ENCODE assay signal across 8 cellular contexts in the genomic region with DNA sequence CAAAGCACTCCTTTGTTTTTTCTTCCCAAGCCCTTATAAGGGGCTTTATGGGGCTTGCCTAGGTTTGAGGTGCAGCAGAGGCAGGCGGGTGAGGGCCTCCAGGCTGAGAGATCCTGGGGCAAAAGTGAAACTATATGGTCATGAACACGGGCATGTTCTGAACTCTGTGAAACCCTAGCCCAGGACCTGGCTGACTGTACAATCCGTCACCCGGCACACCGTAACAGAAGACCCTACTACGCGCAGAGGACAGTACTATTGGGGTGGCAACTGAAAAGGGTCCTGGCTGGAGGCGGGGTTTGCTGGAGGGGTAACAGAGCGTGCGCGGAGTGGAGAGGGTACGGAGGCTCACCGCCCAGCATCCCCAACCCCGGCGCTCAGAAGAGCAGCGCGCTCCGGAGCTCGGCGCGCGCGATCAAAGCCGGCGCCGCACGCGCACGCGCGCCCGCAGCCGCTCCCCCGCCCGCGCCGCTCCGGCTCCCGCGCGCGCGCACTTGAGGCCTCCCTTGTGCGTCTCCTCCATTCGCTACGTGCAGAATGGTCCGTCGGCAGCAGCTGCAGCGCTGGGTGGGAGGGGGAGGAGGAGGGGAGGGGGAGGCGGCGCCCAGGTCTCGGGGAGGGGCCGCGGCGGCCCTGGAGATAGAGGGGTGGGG. TPM values are rescaled to one million over a fixed set of nuclear protein-coding genes. Genes with fewer than 3 reads are reported as not detected.
DNase-seq lines count a peak whose midpoint lies in the region; ATAC-seq and TF ChIP-seq lines count a peak whose summit lies in the region.

No MANE protein-coding gene starts in this region.

- DNase-seq in GM13977 (ENCODE audit: low spot score), result peak; percentile 97
- peak; percentile 91 to 92 for DNase-seq in SJCRH30
- peak; percentile 93 for DNase-seq in astrocyte of the hippocampus (ENCODE audit: low read depth, low spot score)
- peak; percentile 69 for DNase-seq in stimulated activated CD4-positive, alpha-beta T cell treated with anti-CD3 and anti-CD28 coated beads, Interleukin-12 subunit alpha, Interleukin-12 subunit beta, amount 100 ng/mL, for 4 hours
- DNase-seq in DMS79 (lab: John Stamatoyannopoulos, UW), result no peak
- DNase-seq in NCI-H1048 (lab: John Stamatoyannopoulos, UW), result no peak

- H3K9me3 ChIP-seq in SJCRH30 (replicated peaks) (no peaks in the 10 kb centered on the region), iPS-20b (ENCODE audit: insufficient read depth, low read depth, low read length) (no peaks in the 10 kb centered on the region)

- peak; percentile 52 for ATAC-seq in HG02840 (IDR thresholded peaks at IDR 0.05; ENCODE audit: low FRiP score, unreplicated experiment)

- H3K27me3 ChIP-seq in SJCRH30, result no peaks in the 10 kb centered on the region
- peaks cover 21% of the 10 kb centered on the region for H3K27me3 ChIP-seq in iPS-20b (ENCODE audit: insufficient read depth, low read length)

- H3K27ac ChIP-seq in SJCRH30 (peak overlapping the region; percentile 6; the same call in 1 of the 2 replicates), iPS-20b (ENCODE audit: low read length) (no peak overlapping the region)

- in situ Hi-C loops in GM13977 (cut with MboI; ENCODE audit: low pct_unique_long_range_greater_than_20kb, low sequenced_read_pairs, unreplicated experiment), result loop anchor here (10.0 kb wide), 1 partner anchor 298 kb away; the partner anchor contains the start of gene VEGFA

- peaks cover 9% of the 10 kb centered on the region for H3K4me1 ChIP-seq in SJCRH30
- peaks cover 19% of the 10 kb centered on the region for H3K4me1 ChIP-seq in iPS-20b (ENCODE audit: insufficient read depth, low read length)

- H3K36me3 ChIP-seq in SJCRH30 (no peaks in the 10 kb centered on the region), iPS-20b (ENCODE audit: insufficient read depth, low read depth, low read length) (no peaks in the 10 kb centered on the region)

- peak overlapping the region; percentile 74; the same call in 1 of the 2 replicates for H3K9ac ChIP-seq in iPS-20b (ENCODE audit: low read depth, low read length)

- no peak for TF ChIP-seq CTCF in GM13977 (IDR thresholded peaks at IDR 0.05; ENCODE audit: extremely low read depth, insufficient read depth, missing control alignments)

- H3K4me3 ChIP-seq in SJCRH30 (peak overlapping the region; percentile 58), iPS-20b (ENCODE audit: low read length) (peak overlapping the region; percentile 70)

RNA-seq across cellular contexts. Expression of gene MRPL14, which starts 54.2 kb away (rescaled TPM):
- total RNA-seq in SJCRH30 (2014; rRNA removed; shearing (Covaris generic)), result 58.8 and 73.0 TPM in 2 replicates

RNA-seq across cellular contexts. Expression of gene TMEM63B, which starts 54.3 kb away (rescaled TPM):
- 11.5 TPM in 2 replicates for total RNA-seq in SJCRH30 (2014; rRNA removed; shearing (Covaris generic))

Comparison
In these comparisons a context has a peak if more than half of its experiments do, and no peak if none do; other contexts are left out.
1. DNase-seq: peak in GM13977 (single experiment), SJCRH30 (2 of 2), astrocyte of the hippocampus (single experiment) and stimulated activated CD4-positive, alpha-beta T cell treated with anti-CD3 and anti-CD28 coated beads, Interleukin-12 subunit alpha, Interleukin-12 subunit beta, amount 100 ng/mL, for 4 hours (single experiment); none in DMS79 (single experiment) and NCI-H1048 (single experiment).